18 cellular contexts compared by ENCODE assay signal in genomic region chr21:41024341-41025056, GRCh38.
DNase-seq lines count a peak whose midpoint lies in the region; ATAC-seq, FAIRE-seq and TF ChIP-seq lines count a peak whose summit lies in the region.
"Had no signal": no experiment of that assay in that cellular context is flagged by ENCODE, and none has a peak within 500 bp of the region (broad histone marks: within the 10 kb centered on the region; RNA-seq: fewer than 3 reads in every experiment).

No MANE protein-coding gene starts in this region.

- H3K36me3 Mint-ChIP-seq in MCF 10A (ENCODE audit: insufficient read depth, unreplicated experiment), result no peaks in the 10 kb centered on the region
- no peaks in the 10 kb centered on the region for H3K36me3 Mint-ChIP-seq in activated CD4-positive, alpha-beta T cell treated with anti-CD3 and anti-CD28 coated beads, Interleukin-2, amount 10 ng/mL, durations not matched to agents 24 days and 14 days (ENCODE audit: low read depth)
- H3K36me3 Mint-ChIP-seq: CD14-positive monocyte; naive thymus-derived CD8-positive, alpha-beta T cell had no signal

- peaks cover 43% of the 10 kb centered on the region for H3K9me3 Mint-ChIP-seq in MCF 10A (ENCODE audit: unreplicated experiment)
- no peaks in the 10 kb centered on the region for H3K9me3 Mint-ChIP-seq in activated CD4-positive, alpha-beta T cell treated with anti-CD3 and anti-CD28 coated beads, Interleukin-2, amount 10 ng/mL, durations not matched to agents 24 days and 14 days

- H3K9me2 ChIP-seq in neural cell (ENCODE audit: insufficient read depth, low read length), result no peaks in the 10 kb centered on the region
- H3K9me2 ChIP-seq: SK-N-SH had no signal

- no peak for ATAC-seq in K562
- ATAC-seq: naive thymus-derived CD8-positive, alpha-beta T cell; psoas muscle had no signal

- H3K4me1 Mint-ChIP-seq in MCF 10A (ENCODE audit: insufficient read depth, unreplicated experiment), result no peaks in the 10 kb centered on the region
- no peaks in the 10 kb centered on the region for H3K4me1 Mint-ChIP-seq in activated CD4-positive, alpha-beta T cell treated with anti-CD3 and anti-CD28 coated beads, Interleukin-2, amount 10 ng/mL, durations not matched to agents 24 days and 14 days
- H3K4me1 Mint-ChIP-seq: CD14-positive monocyte; naive thymus-derived CD8-positive, alpha-beta T cell had no signal

- H3K27ac ChIP-seq in breast epithelium (peak overlapping the region in 1 of 2 donors; percentile 63), K562 (ENCODE audit: extremely low read depth, low read depth, low read length) (no peak overlapping the region), neural cell (ENCODE audit: low read length) (no peak overlapping the region)
- H3K27ac ChIP-seq: psoas muscle had no signal

- H3K27ac Mint-ChIP-seq in MCF 10A (ENCODE audit: low read depth, unreplicated experiment), result no peak overlapping the region
- H3K27ac Mint-ChIP-seq in activated CD4-positive, alpha-beta T cell treated with anti-CD3 and anti-CD28 coated beads, Interleukin-2, amount 10 ng/mL, durations not matched to agents 24 days and 14 days, result no peak overlapping the region
- H3K27ac Mint-ChIP-seq: naive thymus-derived CD8-positive, alpha-beta T cell had no signal

- H3K36me3 ChIP-seq in breast epithelium, result no peaks in the 10 kb centered on the region
- H3K36me3 ChIP-seq in K562 (ENCODE audit: control insufficient read depth, insufficient read depth, low read length), result no peaks in the 10 kb centered on the region
- no peaks in the 10 kb centered on the region for H3K36me3 ChIP-seq in neural cell (ENCODE audit: insufficient read depth, low read length)

- no peaks in the 10 kb centered on the region for H3K9me3 ChIP-seq in breast epithelium
- no peaks in the 10 kb centered on the region for H3K9me3 ChIP-seq in K562 (replicated peaks; ENCODE audit: control insufficient read depth, insufficient read depth, low read depth, low read length)
- H3K9me3 ChIP-seq in neural cell (ENCODE audit: low read length), result no peaks in the 10 kb centered on the region
- H3K9me3 ChIP-seq: SK-N-SH had no signal

- no peaks in the 10 kb centered on the region for H3K4me1 ChIP-seq in breast epithelium
- H3K4me1 ChIP-seq in K562 (replicated peaks in 1 of 2; ENCODE audit: control insufficient read depth in 2 of 2, insufficient read depth in 2 of 2, low read length in 2 of 2), result no peaks in the 10 kb centered on the region
- H3K4me1 ChIP-seq: psoas muscle had no signal

- in situ Hi-C loops in K562 (cut with MboI), result no loop called here

- peak overlapping the region in 2 of 3 donors; percentile 2 to 3 for H3K4me3 ChIP-seq in breast epithelium
- H3K4me3 ChIP-seq in K562, result no peak overlapping the region
- no peak overlapping the region for H3K4me3 ChIP-seq in neural cell (ENCODE audit: low read length)
- H3K4me3 ChIP-seq: lung, psoas muscle had no signal

- BruUV-seq in MCF 10A (replicated peaks; lab: Mats Ljungman, UMichigan), result no TSS peak
- BruUV-seq in K562 (replicated peaks; lab: Mats Ljungman, UMichigan), result no TSS peak

- H3K9me1 ChIP-seq in K562 (ENCODE audit: control insufficient read depth, insufficient read depth, low read length), result no peaks in the 10 kb centered on the region

- intact Hi-C loops in breast epithelium (cut with DNase I; ENCODE audit: low total_unique reads) (no loop called here), MCF 10A (cut with micrococcal nuclease) (no loop called here), K562 (cut with micrococcal nuclease) (no loop called here)
- intact Hi-C loops in activated CD4-positive, alpha-beta T cell treated with anti-CD3 and anti-CD28 coated beads, Interleukin-2, amount 10 ng/mL, durations not matched to agents 24 days and 14 days (cut with micrococcal nuclease), result no loop called here

- no peak for TF ChIP-seq POLR2A in breast epithelium (IDR thresholded peaks at IDR 0.05)
- TF ChIP-seq POLR2A in K562 (conservative IDR thresholded peaks at IDR 0.05), result no peak

- no peak for TF ChIP-seq CTCF in breast epithelium (IDR thresholded peaks at IDR 0.05)
- no peak for TF ChIP-seq CTCF in MCF 10A (IDR thresholded peaks at IDR 0.05; ENCODE audit: unreplicated experiment)
- TF ChIP-seq CTCF in K562 (IDR thresholded peaks at IDR 0.05 in 2 of 3, conservative IDR thresholded peaks at IDR 0.05 in 1 of 3; ENCODE audit: insufficient read depth in 2 of 3, low read depth in 1 of 3, low read length in 3 of 3), result no peak
- no peak for TF ChIP-seq CTCF in neural cell (IDR thresholded peaks at IDR 0.05; ENCODE audit: poor library complexity, severe bottlenecking)

- no peak for FAIRE-seq in K562 (lab: Jason Lieb, UNC)

- no peaks in the 10 kb centered on the region for H3F3A ChIP-seq in neural cell (ENCODE audit: insufficient read depth, low read length, poor library complexity, severe bottlenecking)

- TF ChIP-seq EP300 in K562 (IDR thresholded peaks at IDR 0.05; ENCODE audit: low read length) (no peak), neural cell (conservative IDR thresholded peaks at IDR 0.05; ENCODE audit: poor library complexity, severe bottlenecking) (no peak)

- WGBS in K562 (ENCODE audit: insufficient coverage, low coverage, missing lambda C conversion rate), result 4% methylated on average over 13 of the region's 13 CpGs

- H3K4me3 Mint-ChIP-seq in MCF 10A (ENCODE audit: unreplicated experiment), result no peak overlapping the region
- no peak overlapping the region for H3K4me3 Mint-ChIP-seq in activated CD4-positive, alpha-beta T cell treated with anti-CD3 and anti-CD28 coated beads, Interleukin-2, amount 10 ng/mL, durations not matched to agents 24 days and 14 days
- H3K4me3 Mint-ChIP-seq: CD14-positive monocyte; naive thymus-derived CD8-positive, alpha-beta T cell had no signal

- H4K20me1 ChIP-seq in K562 (replicated peaks; ENCODE audit: control insufficient read depth, insufficient read depth, low read length) (no peaks in the 10 kb centered on the region), neural cell (ENCODE audit: insufficient read depth) (no peaks in the 10 kb centered on the region)

- H3K4me2 ChIP-seq in K562 (ENCODE audit: insufficient read depth, low read length) (no peak overlapping the region), neural cell (ENCODE audit: low read length) (no peak overlapping the region)
- H3K4me2 ChIP-seq: SK-N-SH had no signal

- H3K79me2 ChIP-seq in K562 (ENCODE audit: control insufficient read depth, insufficient read depth, low read length) (no peaks in the 10 kb centered on the region), neural cell (replicated peaks; ENCODE audit: insufficient read depth, low read length) (no peaks in the 10 kb centered on the region)

- H3K27me3 Mint-ChIP-seq in MCF 10A (ENCODE audit: insufficient read depth, unreplicated experiment), result no peaks in the 10 kb centered on the region
- no peaks in the 10 kb centered on the region for H3K27me3 Mint-ChIP-seq in activated CD4-positive, alpha-beta T cell treated with anti-CD3 and anti-CD28 coated beads, Interleukin-2, amount 10 ng/mL, durations not matched to agents 24 days and 14 days

- CTCF ChIA-PET in MCF 10A (lab: Yijun Ruan, JAX) (interaction anchor here (0.6 to 0.7 kb wide), 3 partner anchors 902 to 1358 kb away, joined by 3 read pairs; no protein-coding TSS in a partner anchor), K562 (lab: Yijun Ruan, JAX; ENCODE audit: low intra/inter-chr PET ratio) (no interaction called here)

- H2AFZ ChIP-seq in K562 (ENCODE audit: low read depth, low read length) (no peak overlapping the region), neural cell (ENCODE audit: low read depth, low read length) (no peak overlapping the region)

- H3K9ac ChIP-seq in K562 (ENCODE audit: insufficient read depth in 1 of 2, low read depth in 2 of 2, low read length in 2 of 2) (no peak overlapping the region), neural cell (ENCODE audit: low read length) (no peak overlapping the region)
- H3K9ac ChIP-seq: SK-N-SH had no signal

- no peaks in the 10 kb centered on the region for H3K27me3 ChIP-seq in breast epithelium
- no peaks in the 10 kb centered on the region for H3K27me3 ChIP-seq in K562 (ENCODE audit: control insufficient read depth in 2 of 2, insufficient read depth in 2 of 2, low read length in 2 of 2)
- H3K27me3 ChIP-seq in neural cell (ENCODE audit: insufficient read depth, low read depth, low read length), result no peaks in the 10 kb centered on the region

- no peak for TF ChIP-seq RAD21 in K562 (CRISPR knock-in tag; conservative IDR thresholded peaks at IDR 0.05 in 1 of 2, IDR thresholded peaks at IDR 0.05 in 1 of 2)
- TF ChIP-seq RAD21 in neural cell (conservative IDR thresholded peaks at IDR 0.05), result no peak

- POLR2A ChIA-PET in MCF 10A (lab: Yijun Ruan, JAX), result interaction anchor here (1.2 kb wide), 1 partner anchor 43 kb away, joined by 3 read pairs; no protein-coding TSS in a partner anchor
- POLR2A ChIA-PET in K562 (lab: Yijun Ruan, JAX), result no interaction called here

- peak in 1 of 2 donors; percentile 34 for DNase-seq in breast epithelium (ENCODE audit: low spot score in 2 of 2)
- DNase-seq in MCF 10A (ENCODE audit: unreplicated experiment), result no peak
- DNase-seq in K562 (ENCODE audit: extremely low read depth in 1 of 4, low spot score in 3 of 4), result no peak
- no peak for DNase-seq in NCI-H82 (lab: John Stamatoyannopoulos, UW)
- no peak for DNase-seq in NCI-H128 (lab: John Stamatoyannopoulos, UW; ENCODE audit: unreplicated experiment)
- no peak for DNase-seq in activated CD4-positive, alpha-beta T cell treated with anti-CD3 and anti-CD28 coated beads, Interleukin-2, amount 10 ng/mL, durations not matched to agents 24 days and 14 days
- no peak for DNase-seq in activated naive CD4-positive, alpha-beta T cell treated with anti-CD3 and anti-CD28 coated beads, Interleukin-2, amount 50 U/mL, for 16 hours
- DNase-seq: activated CD4-positive, CD25-positive, alpha-beta regulatory T cell treated with anti-CD3 and anti-CD28 coated beads, Interleukin-2, amount 50 U/mL, for 72 hours; DMS79; effector CD8-positive, alpha-beta T cell; GOT3; naive thymus-derived CD8-positive, alpha-beta T cell; NCI-H1930; SK-N-SH had no signal

TF ChIP-seq in K562, 482 proteins besides CTCF, POLR2A, EP300 and RAD21:
- TF ChIP-seq ZNF354B (CRISPR knock-in tag; IDR thresholded peaks at IDR 0.05) (no peak), RFX1 (IDR thresholded peaks at IDR 0.05) (peak; percentile 40)

TF ChIP-seq in neural cell, 6 proteins besides CTCF, POLR2A, EP300 and RAD21:
- TF ChIP-seq POLR2AphosphoS5 (IDR thresholded peaks at IDR 0.05), result peak; percentile 17
- no peak for TF ChIP-seq MXI1 (conservative IDR thresholded peaks at IDR 0.05; ENCODE audit: poor library complexity, severe bottlenecking)

Comparison
In these comparisons a context has a peak if more than half of its experiments do, and no peak if none do; other contexts are left out.
1. H3K4me3 ChIP-seq: peak in breast epithelium (2 of 3); none in K562 (single experiment) and neural cell (single experiment).